8 cellular contexts compared by ENCODE assay signal in genomic region chr3:72288955-72289707, GRCh38.
A peak's percentile ranks its signal among the peaks of the same experiment; 100 is the strongest.
DNase-seq lines count a peak whose midpoint lies in the region; ATAC-seq and TF ChIP-seq lines count a peak whose summit lies in the region.

No MANE protein-coding gene starts in this region.

- H3K79me2 ChIP-seq in mammary epithelial cell (ENCODE audit: insufficient read depth, low read length) = no peaks in the 10 kb centered on the region

- H4K20me1 ChIP-seq in mammary epithelial cell (ENCODE audit: insufficient read depth, low read length) = no peaks in the 10 kb centered on the region

- peaks cover 4% of the 10 kb centered on the region for H3K27me3 ChIP-seq in mammary epithelial cell (ENCODE audit: insufficient read depth, low read length)

- no peaks in the 10 kb centered on the region for H3K9me3 ChIP-seq in mammary epithelial cell (replicated peaks; ENCODE audit: insufficient read depth, low read length)

- no peaks in the 10 kb centered on the region for H3K36me3 ChIP-seq in mammary epithelial cell (ENCODE audit: insufficient read depth, low read length)

- H3K4me3 ChIP-seq in AG04449 (ENCODE audit: low read depth, low read length) (peak overlapping the region; percentile 40), mammary epithelial cell (replicated peaks in 1 of 3; ENCODE audit: insufficient read depth in 1 of 3, low read depth in 2 of 3, low read length in 3 of 3) (no peak overlapping the region)

- H3K9ac ChIP-seq in mammary epithelial cell (ENCODE audit: insufficient read depth, low read length) = no peak overlapping the region

- dilution Hi-C loops in mammary epithelial cell (cut with HindIII; ENCODE audit: low sequenced_read_pairs) = no loop called here

- no peak for TF ChIP-seq CTCF in AG04449 (IDR thresholded peaks at IDR 0.05; ENCODE audit: insufficient read depth, low read length, missing control alignments)
- TF ChIP-seq CTCF in mammary epithelial cell (conservative IDR thresholded peaks at IDR 0.05 in 1 of 2, IDR thresholded peaks at IDR 0.05 in 1 of 2; ENCODE audit: extremely low read depth in 1 of 2, insufficient read depth in 1 of 2, low read depth in 1 of 2, low read length in 2 of 2) = no peak

- DNase-seq in AG04449 (ENCODE audit: low read depth, low spot score) (peak; percentile 54), NCI-H82 treated with DMSO at 0.1 percent for 48 hours (lab: John Stamatoyannopoulos, UW; ENCODE audit: unreplicated experiment) (peak; percentile 60), mammary epithelial cell (peak; percentile 37), left kidney (ENCODE audit: low read depth, low spot score) (peak; percentile 71), substantia nigra (lab: John Stamatoyannopoulos, UW) (peak in 46 of 49 donors; percentile 18 to 91 (median 64))

- in situ Hi-C loops in mammary epithelial cell (cut with MboI; ENCODE audit: low sequenced_read_pairs in 2 of 2) = no loop called here

- POLR2A ChIA-PET in AG04449 (lab: Yijun Ruan, JAX) = interaction anchor here (0.9 kb wide), 1 partner anchor 15 kb away, joined by 3 read pairs; no protein-coding TSS in a partner anchor

- BruUV-seq in mammary epithelial cell (replicated peaks; lab: Mats Ljungman, UMichigan) = no TSS peak

- ATAC-seq in GM18502 (IDR thresholded peaks at IDR 0.05; ENCODE audit: poor library complexity, unreplicated experiment) = peak; percentile 74
- ATAC-seq in GM19397 (IDR thresholded peaks at IDR 0.05; ENCODE audit: unreplicated experiment) = no peak
- no peak for ATAC-seq in GM21423 (IDR thresholded peaks at IDR 0.05; ENCODE audit: unreplicated experiment)

- WGBS in mammary epithelial cell (ENCODE audit: low coverage, missing lambda C conversion rate) = 2% methylated on average over 22 of the region's 25 CpGs

- peaks cover 13% of the 10 kb centered on the region for H3K4me1 ChIP-seq in mammary epithelial cell (ENCODE audit: insufficient read depth, low read length)

- intact Hi-C loops in mammary epithelial cell (cut with micrococcal nuclease) = loop anchor here (5.0 kb wide), 1 partner anchor 158 kb away; the partner anchor contains the start of gene RYBP

- H2AFZ ChIP-seq in mammary epithelial cell (ENCODE audit: low read depth, low read length) = peak overlapping the region; percentile 80

- H3K27ac ChIP-seq in mammary epithelial cell (ENCODE audit: insufficient read depth, low read depth, low read length) (no peak overlapping the region), substantia nigra (ENCODE audit: low read depth, low read length, poor library complexity, severe bottlenecking) (peak overlapping the region; percentile 80)

- CTCF ChIA-PET in AG04449 (lab: Yijun Ruan, JAX) (interaction anchor here (0.9 to 1.7 kb wide), 5 partner anchors 9 to 530 kb away, joined by 3 to 5 read pairs (median 4); no protein-coding TSS in a partner anchor), mammary epithelial cell (lab: Charles Lee; ENCODE audit: low non-redundant PET) (no interaction called here)

- H3K4me2 ChIP-seq in mammary epithelial cell (ENCODE audit: insufficient read depth, low read depth, low read length) = peak overlapping the region; percentile 65
